Comparison of ENCODE assay signal across 2 cellular contexts in the genomic region with DNA sequence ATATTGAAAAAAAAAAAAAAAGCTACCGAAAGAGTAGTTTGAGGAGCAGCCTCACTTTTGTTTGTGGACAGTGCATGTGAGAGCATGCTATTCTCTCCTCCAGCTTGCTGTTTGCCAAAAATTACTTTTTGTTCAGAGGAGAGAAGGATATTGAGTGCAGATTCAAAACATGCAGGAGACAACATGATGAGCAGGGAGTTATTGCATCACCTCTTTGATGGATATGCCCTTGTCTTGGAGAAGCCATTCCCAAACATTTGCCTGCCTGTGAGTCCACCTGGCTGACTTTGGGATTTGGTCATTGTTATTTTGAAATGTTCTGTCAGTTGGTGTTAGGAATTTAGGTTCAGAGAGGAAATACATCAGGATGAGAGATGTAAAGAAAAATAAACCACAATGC.
TF ChIP-seq lines count a peak whose summit lies in the region.

No MANE protein-coding gene starts in this region.

TF ChIP-seq in GM23338, 12 proteins besides CTCF, POLR2A, EP300 and RAD21:
- TF ChIP-seq ZNF114 (CRISPR knock-in tag; IDR thresholded peaks at IDR 0.05) = no peak
- no peak for TF ChIP-seq STAT1 (IDR thresholded peaks at IDR 0.05; ENCODE audit: unreplicated experiment)
- TF ChIP-seq EZH2 (IDR thresholded peaks at IDR 0.05; ENCODE audit: low read depth, unreplicated experiment) = no peak
- TF ChIP-seq, protein P1, sequence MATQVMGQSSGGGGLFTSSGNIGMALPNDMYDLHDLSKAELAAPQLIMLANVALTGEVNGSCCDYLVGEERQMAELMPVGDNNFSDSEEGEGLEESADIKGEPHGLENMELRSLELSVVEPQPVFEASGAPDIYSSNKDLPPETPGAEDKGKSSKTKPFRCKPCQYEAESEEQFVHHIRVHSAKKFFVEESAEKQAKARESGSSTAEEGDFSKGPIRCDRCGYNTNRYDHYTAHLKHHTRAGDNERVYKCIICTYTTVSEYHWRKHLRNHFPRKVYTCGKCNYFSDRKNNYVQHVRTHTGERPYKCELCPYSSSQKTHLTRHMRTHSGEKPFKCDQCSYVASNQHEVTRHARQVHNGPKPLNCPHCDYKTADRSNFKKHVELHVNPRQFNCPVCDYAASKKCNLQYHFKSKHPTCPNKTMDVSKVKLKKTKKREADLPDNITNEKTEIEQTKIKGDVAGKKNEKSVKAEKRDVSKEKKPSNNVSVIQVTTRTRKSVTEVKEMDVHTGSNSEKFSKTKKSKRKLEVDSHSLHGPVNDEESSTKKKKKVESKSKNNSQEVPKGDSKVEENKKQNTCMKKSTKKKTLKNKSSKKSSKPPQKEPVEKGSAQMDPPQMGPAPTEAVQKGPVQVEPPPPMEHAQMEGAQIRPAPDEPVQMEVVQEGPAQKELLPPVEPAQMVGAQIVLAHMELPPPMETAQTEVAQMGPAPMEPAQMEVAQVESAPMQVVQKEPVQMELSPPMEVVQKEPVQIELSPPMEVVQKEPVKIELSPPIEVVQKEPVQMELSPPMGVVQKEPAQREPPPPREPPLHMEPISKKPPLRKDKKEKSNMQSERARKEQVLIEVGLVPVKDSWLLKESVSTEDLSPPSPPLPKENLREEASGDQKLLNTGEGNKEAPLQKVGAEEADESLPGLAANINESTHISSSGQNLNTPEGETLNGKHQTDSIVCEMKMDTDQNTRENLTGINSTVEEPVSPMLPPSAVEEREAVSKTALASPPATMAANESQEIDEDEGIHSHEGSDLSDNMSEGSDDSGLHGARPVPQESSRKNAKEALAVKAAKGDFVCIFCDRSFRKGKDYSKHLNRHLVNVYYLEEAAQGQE (IDR thresholded peaks at IDR 0.05; ENCODE audit: unreplicated experiment) = no peak
- TF ChIP-seq CREB1 (CRISPR knock-in tag; IDR thresholded peaks at IDR 0.05; ENCODE audit: low read depth) = no peak
- TF ChIP-seq, protein P2, sequence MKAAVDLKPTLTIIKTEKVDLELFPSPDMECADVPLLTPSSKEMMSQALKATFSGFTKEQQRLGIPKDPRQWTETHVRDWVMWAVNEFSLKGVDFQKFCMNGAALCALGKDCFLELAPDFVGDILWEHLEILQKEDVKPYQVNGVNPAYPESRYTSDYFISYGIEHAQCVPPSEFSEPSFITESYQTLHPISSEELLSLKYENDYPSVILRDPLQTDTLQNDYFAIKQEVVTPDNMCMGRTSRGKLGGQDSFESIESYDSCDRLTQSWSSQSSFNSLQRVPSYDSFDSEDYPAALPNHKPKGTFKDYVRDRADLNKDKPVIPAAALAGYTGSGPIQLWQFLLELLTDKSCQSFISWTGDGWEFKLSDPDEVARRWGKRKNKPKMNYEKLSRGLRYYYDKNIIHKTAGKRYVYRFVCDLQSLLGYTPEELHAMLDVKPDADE (IDR thresholded peaks at IDR 0.05) = no peak
- TF ChIP-seq POLR2AphosphoS5 (IDR thresholded peaks at IDR 0.05; ENCODE audit: low read depth) = no peak

TF ChIP-seq in GM12878, 131 proteins besides CTCF, POLR2A, EP300 and RAD21:
- TF ChIP-seq ZNF384 (IDR thresholded peaks at IDR 0.05; ENCODE audit: borderline replicate concordance, low read depth, low read length) = 0 out of 2 replicates have a peak, but pooled peaks have one; percentile 27
- TF ChIP-seq ZNF622 (IDR thresholded peaks at IDR 0.05) = no peak
- TF ChIP-seq RBBP5 (conservative IDR thresholded peaks at IDR 0.05) = no peak
- TF ChIP-seq TCF12 (IDR thresholded peaks at IDR 0.05; ENCODE audit: low read depth, low read length) = no peak
